ENCODE assay signal across 8 cellular contexts in genomic region chr17:75270966-75271232, GRCh38. TPM values are rescaled to one million over a fixed set of nuclear protein-coding genes. Genes with fewer than 3 reads are reported as not detected.
DNase-seq lines count a peak whose midpoint lies in the region; ATAC-seq and TF ChIP-seq lines count a peak whose summit lies in the region.

Gene MIF4GD, minus strand, starts transcription at chr17:75271231. Its CDS starts 1,036 bp downstream, at chr17:75270195.

- intact Hi-C loops in stomach (cut with DNase I; ENCODE audit: low total_unique reads), result no loop called here

- TF ChIP-seq POLR2A in stomach (IDR thresholded peaks at IDR 0.05), result no peak

- H3K4me3 ChIP-seq in astrocyte of the cerebellum (ENCODE audit: low read depth, low read length) (peak within 1 kb of the TSS; percentile 83), iPS-20b (ENCODE audit: low read length) (peak within 1 kb of the TSS; percentile 90), stomach (peak within 1 kb of the TSS; percentile 92 to 97 (median 94))

- H3K4me1 ChIP-seq in iPS-20b (ENCODE audit: insufficient read depth, low read length) (no peaks in the 10 kb centered on the region), stomach (peaks cover 17 to 65% (median 37%) of the 10 kb centered on the region in 4 donors)

- DNase-seq in astrocyte of the cerebellum (ENCODE audit: low read depth) (no peak), stomach (no peak), NCI-H82 (lab: John Stamatoyannopoulos, UW) (no peak), DMS79 treated with DMSO at 0.1 percent for 48 hours (lab: John Stamatoyannopoulos, UW) (no peak)

- H3K27ac ChIP-seq in C4-2B, result peak within 1 kb of the TSS; percentile 90
- no peak within 1 kb of the TSS for H3K27ac ChIP-seq in iPS-20b (ENCODE audit: low read length)
- H3K27ac ChIP-seq in stomach, result peak within 1 kb of the TSS; percentile 87 to 100 (median 97)

- peaks cover 21% of the 10 kb centered on the region for H3K36me3 ChIP-seq in iPS-20b (ENCODE audit: insufficient read depth, low read depth, low read length)
- peaks cover 13 to 30% (median 23%) of the 10 kb centered on the region in 4 donors for H3K36me3 ChIP-seq in stomach

- in situ Hi-C loops in astrocyte of the cerebellum (cut with HindIII; ENCODE audit: low sequenced_read_pairs), result no loop called here

- peak within 1 kb of the TSS; percentile 86 for H3K9ac ChIP-seq in iPS-20b (ENCODE audit: low read depth, low read length)

- TF ChIP-seq CTCF in C4-2B (conservative IDR thresholded peaks at IDR 0.05) (no peak), astrocyte of the cerebellum (IDR thresholded peaks at IDR 0.05; ENCODE audit: low read depth, low read length, missing control alignments) (no peak), stomach (IDR thresholded peaks at IDR 0.05) (no peak)

- H3K9me3 ChIP-seq in iPS-20b (ENCODE audit: insufficient read depth, low read depth, low read length), result no peaks in the 10 kb centered on the region
- H3K9me3 ChIP-seq in stomach, result no peaks in the 10 kb centered on the region

- peak; percentile 16 for ATAC-seq in HG03097 (IDR thresholded peaks at IDR 0.05; ENCODE audit: low FRiP score, unreplicated experiment)
- no peak for ATAC-seq in HG02798 (IDR thresholded peaks at IDR 0.05; ENCODE audit: poor library complexity, unreplicated experiment)

- WGBS in stomach, 5 donors, result 0 to 1% (median 1%) methylated on average over 3 to 39 of the region's 39 CpGs; no CpG with 5 or more reads in 1 of the 5 donors

- TF ChIP-seq EP300 in stomach (IDR thresholded peaks at IDR 0.05), result no peak

- H3K27me3 ChIP-seq in iPS-20b (ENCODE audit: insufficient read depth, low read length), result no peaks in the 10 kb centered on the region; the same call in 1 of the 2 replicates
- H3K27me3 ChIP-seq in stomach, result no peaks in the 10 kb centered on the region

RNA-seq across cellular contexts. Expression of gene MIF4GD, which starts in this region (rescaled TPM):
- total RNA-seq in stomach, result 10 to 100 TPM in 2 of 5 donors, 1 to 10 TPM in 3; 3.5 to 12.5 (median 7.7) TPM
- 10 to 100 TPM; 12.2 to 14.7 (median 12.9) TPM for polyA plus RNA-seq in stomach
